ENCODE assay signal across 1 cellular context in the genomic region with DNA sequence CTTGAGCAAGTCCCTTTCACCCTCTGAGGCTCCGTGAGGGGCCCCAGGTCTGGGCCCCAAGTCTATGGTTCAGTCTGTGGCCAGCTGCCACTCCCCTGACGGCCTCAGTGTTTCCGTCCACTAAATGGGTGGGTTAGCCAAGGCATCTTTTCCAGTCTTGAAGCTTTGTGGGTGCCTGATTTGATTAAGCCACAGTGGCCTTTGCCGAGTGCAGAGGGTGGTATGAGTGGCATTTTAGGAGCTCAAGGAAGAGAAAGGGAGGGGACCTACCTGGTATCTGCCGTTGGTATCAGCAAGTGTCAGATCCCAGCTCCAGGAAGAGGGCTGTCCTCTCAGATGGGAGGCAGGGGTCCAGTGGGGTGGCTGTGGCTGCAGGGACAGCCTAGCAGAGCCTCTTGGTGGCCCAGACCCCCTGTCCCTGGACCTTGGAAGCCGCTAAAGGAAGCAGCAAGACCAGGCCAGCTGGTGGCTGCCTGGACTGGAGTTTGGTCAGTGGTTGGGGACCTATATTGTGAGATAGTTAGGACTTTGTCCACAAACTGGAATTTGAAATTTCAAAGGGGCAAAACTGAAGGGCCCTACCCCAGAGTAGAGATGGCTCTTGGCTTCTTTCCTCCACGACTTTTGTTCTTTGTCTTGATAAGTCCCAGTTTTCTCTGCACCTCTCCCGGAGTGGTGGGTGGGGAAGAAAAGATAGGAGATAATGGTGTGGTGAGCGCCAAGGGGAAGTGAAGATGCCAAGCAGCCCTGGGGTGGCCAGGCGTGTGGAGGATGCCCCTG.
TF ChIP-seq lines count a peak whose summit lies in the region.

No MANE protein-coding gene starts in this region.

TF ChIP-seq in HepG2, 621 proteins besides CTCF, POLR2A, EP300 and RAD21 (continued from another document and continues in another):
- peak; percentile 25; the same call in 1 of the 2 replicates for TF ChIP-seq DNMT3B (CRISPR knock-in tag; conservative IDR thresholded peaks at IDR 0.05)
- TF ChIP-seq, protein P1, sequence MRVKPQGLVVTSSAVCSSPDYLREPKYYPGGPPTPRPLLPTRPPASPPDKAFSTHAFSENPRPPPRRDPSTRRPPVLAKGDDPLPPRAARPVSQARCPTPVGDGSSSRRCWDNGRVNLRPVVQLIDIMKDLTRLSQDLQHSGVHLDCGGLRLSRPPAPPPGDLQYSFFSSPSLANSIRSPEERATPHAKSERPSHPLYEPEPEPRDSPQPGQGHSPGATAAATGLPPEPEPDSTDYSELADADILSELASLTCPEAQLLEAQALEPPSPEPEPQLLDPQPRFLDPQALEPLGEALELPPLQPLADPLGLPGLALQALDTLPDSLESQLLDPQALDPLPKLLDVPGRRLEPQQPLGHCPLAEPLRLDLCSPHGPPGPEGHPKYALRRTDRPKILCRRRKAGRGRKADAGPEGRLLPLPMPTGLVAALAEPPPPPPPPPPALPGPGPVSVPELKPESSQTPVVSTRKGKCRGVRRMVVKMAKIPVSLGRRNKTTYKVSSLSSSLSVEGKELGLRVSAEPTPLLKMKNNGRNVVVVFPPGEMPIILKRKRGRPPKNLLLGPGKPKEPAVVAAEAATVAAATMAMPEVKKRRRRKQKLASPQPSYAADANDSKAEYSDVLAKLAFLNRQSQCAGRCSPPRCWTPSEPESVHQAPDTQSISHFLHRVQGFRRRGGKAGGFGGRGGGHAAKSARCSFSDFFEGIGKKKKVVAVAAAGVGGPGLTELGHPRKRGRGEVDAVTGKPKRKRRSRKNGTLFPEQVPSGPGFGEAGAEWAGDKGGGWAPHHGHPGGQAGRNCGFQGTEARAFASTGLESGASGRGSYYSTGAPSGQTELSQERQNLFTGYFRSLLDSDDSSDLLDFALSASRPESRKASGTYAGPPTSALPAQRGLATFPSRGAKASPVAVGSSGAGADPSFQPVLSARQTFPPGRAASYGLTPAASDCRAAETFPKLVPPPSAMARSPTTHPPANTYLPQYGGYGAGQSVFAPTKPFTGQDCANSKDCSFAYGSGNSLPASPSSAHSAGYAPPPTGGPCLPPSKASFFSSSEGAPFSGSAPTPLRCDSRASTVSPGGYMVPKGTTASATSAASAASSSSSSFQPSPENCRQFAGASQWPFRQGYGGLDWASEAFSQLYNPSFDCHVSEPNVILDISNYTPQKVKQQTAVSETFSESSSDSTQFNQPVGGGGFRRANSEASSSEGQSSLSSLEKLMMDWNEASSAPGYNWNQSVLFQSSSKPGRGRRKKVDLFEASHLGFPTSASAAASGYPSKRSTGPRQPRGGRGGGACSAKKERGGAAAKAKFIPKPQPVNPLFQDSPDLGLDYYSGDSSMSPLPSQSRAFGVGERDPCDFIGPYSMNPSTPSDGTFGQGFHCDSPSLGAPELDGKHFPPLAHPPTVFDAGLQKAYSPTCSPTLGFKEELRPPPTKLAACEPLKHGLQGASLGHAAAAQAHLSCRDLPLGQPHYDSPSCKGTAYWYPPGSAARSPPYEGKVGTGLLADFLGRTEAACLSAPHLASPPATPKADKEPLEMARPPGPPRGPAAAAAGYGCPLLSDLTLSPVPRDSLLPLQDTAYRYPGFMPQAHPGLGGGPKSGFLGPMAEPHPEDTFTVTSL (CRISPR knock-in tag; IDR thresholded peaks at IDR 0.05; ENCODE audit: borderline replicate concordance) = no peak; the same call in 1 of the 2 replicates
- no peak for TF ChIP-seq ZNF451 (CRISPR knock-in tag; IDR thresholded peaks at IDR 0.05)
- no peak for TF ChIP-seq ZNF652 (CRISPR knock-in tag; IDR thresholded peaks at IDR 0.05; ENCODE audit: borderline replicate concordance, low read depth)
- no peak for TF ChIP-seq ZNF335 (CRISPR knock-in tag; IDR thresholded peaks at IDR 0.05)
- TF ChIP-seq IRX3 (CRISPR knock-in tag; IDR thresholded peaks at IDR 0.05; ENCODE audit: borderline replicate concordance, low read depth) = no peak
- TF ChIP-seq ZNF607 (CRISPR knock-in tag; IDR thresholded peaks at IDR 0.05; ENCODE audit: borderline replicate concordance) = no peak
- TF ChIP-seq ZNF770 (CRISPR knock-in tag; IDR thresholded peaks at IDR 0.05) = no peak
- peak; percentile 58; the same call in 1 of the 2 replicates for TF ChIP-seq ATF7-NPFF (CRISPR knock-in tag; IDR thresholded peaks at IDR 0.05; ENCODE audit: low read depth)
- no peak; the same call in 1 of the 2 replicates for TF ChIP-seq NFE2L1 (CRISPR knock-in tag; IDR thresholded peaks at IDR 0.05; ENCODE audit: borderline replicate concordance)
- TF ChIP-seq KLF15 (CRISPR knock-in tag; IDR thresholded peaks at IDR 0.05; ENCODE audit: borderline replicate concordance) = no peak
- no peak for TF ChIP-seq ZZZ3 (CRISPR knock-in tag; IDR thresholded peaks at IDR 0.05; ENCODE audit: borderline replicate concordance)
- TF ChIP-seq, protein P2, sequence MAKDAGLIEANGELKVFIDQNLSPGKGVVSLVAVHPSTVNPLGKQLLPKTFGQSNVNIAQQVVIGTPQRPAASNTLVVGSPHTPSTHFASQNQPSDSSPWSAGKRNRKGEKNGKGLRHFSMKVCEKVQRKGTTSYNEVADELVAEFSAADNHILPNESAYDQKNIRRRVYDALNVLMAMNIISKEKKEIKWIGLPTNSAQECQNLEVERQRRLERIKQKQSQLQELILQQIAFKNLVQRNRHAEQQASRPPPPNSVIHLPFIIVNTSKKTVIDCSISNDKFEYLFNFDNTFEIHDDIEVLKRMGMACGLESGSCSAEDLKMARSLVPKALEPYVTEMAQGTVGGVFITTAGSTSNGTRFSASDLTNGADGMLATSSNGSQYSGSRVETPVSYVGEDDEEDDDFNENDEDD (CRISPR knock-in tag; IDR thresholded peaks at IDR 0.05; ENCODE audit: borderline replicate concordance) = no peak
- no peak for TF ChIP-seq KLF6 (CRISPR knock-in tag; IDR thresholded peaks at IDR 0.05)
- no peak for TF ChIP-seq GABPA (IDR thresholded peaks at IDR 0.05; ENCODE audit: low read depth, low read length)
- TF ChIP-seq GABPA (CRISPR knock-in tag; IDR thresholded peaks at IDR 0.05; ENCODE audit: low read depth) = no peak
- TF ChIP-seq ATF1 (CRISPR knock-in tag; IDR thresholded peaks at IDR 0.05) = no peak
- TF ChIP-seq AKNA (CRISPR knock-in tag; IDR thresholded peaks at IDR 0.05; ENCODE audit: borderline replicate concordance) = no peak
- no peak; the same call in 1 of the 2 replicates for TF ChIP-seq TRIM24 (CRISPR knock-in tag; IDR thresholded peaks at IDR 0.05)
- TF ChIP-seq NBN (conservative IDR thresholded peaks at IDR 0.05) = no peak
- TF ChIP-seq ZFP36L2 (CRISPR knock-in tag; IDR thresholded peaks at IDR 0.05) = 0 out of 2 replicates have a peak, but pooled peaks have one; percentile 34
- peak; percentile 89; the same call in 1 of the 2 replicates for TF ChIP-seq ZNF430 (CRISPR knock-in tag; IDR thresholded peaks at IDR 0.05)
- no peak for TF ChIP-seq ZNF33B (CRISPR knock-in tag; IDR thresholded peaks at IDR 0.05)
- TF ChIP-seq TRAFD1 (CRISPR knock-in tag; IDR thresholded peaks at IDR 0.05; ENCODE audit: borderline replicate concordance) = no peak
- no peak for TF ChIP-seq TSC22D2 (CRISPR knock-in tag; IDR thresholded peaks at IDR 0.05; ENCODE audit: borderline replicate concordance)
- no peak for TF ChIP-seq FOXP1 (IDR thresholded peaks at IDR 0.05)
- TF ChIP-seq FOXP1 (CRISPR knock-in tag; IDR thresholded peaks at IDR 0.05) = no peak
- TF ChIP-seq PCBP1 (IDR thresholded peaks at IDR 0.05; ENCODE audit: borderline replicate concordance, low read depth, low read length) = no peak
- TF ChIP-seq ZNF224 (CRISPR knock-in tag; IDR thresholded peaks at IDR 0.05) = no peak
- no peak for TF ChIP-seq ZFY (CRISPR knock-in tag; IDR thresholded peaks at IDR 0.05)
- no peak for TF ChIP-seq THAP7 (CRISPR knock-in tag; IDR thresholded peaks at IDR 0.05)
- TF ChIP-seq ZNF12 (CRISPR knock-in tag; IDR thresholded peaks at IDR 0.05) = no peak
- no peak for TF ChIP-seq ZFP90 (CRISPR knock-in tag; IDR thresholded peaks at IDR 0.05; ENCODE audit: borderline replicate concordance)
- no peak for TF ChIP-seq SCMH1 (CRISPR knock-in tag; IDR thresholded peaks at IDR 0.05; ENCODE audit: borderline replicate concordance)
- no peak for TF ChIP-seq SP2 (CRISPR knock-in tag; IDR thresholded peaks at IDR 0.05)
- no peak for TF ChIP-seq ZNF547 (CRISPR knock-in tag; IDR thresholded peaks at IDR 0.05)
- 0 out of 2 replicates have a peak, but pooled peaks have one; percentile 22 for TF ChIP-seq ZKSCAN1 (IDR thresholded peaks at IDR 0.05; ENCODE audit: low read length)
- no peak for TF ChIP-seq ZNF589 (CRISPR knock-in tag; conservative IDR thresholded peaks at IDR 0.05)
- TF ChIP-seq ZNF678 (CRISPR knock-in tag; IDR thresholded peaks at IDR 0.05) = no peak
- TF ChIP-seq ELF3 (CRISPR knock-in tag; IDR thresholded peaks at IDR 0.05) = no peak; the same call in 1 of the 2 replicates
- no peak; the same call in 1 of the 2 replicates for TF ChIP-seq ZNF274 (CRISPR knock-in tag; IDR thresholded peaks at IDR 0.05)
- no peak for TF ChIP-seq ZNF570 (CRISPR knock-in tag; IDR thresholded peaks at IDR 0.05; ENCODE audit: borderline replicate concordance)
- TF ChIP-seq HHEX (CRISPR knock-in tag; IDR thresholded peaks at IDR 0.05) = no peak
- TF ChIP-seq ZSCAN29 (CRISPR knock-in tag; conservative IDR thresholded peaks at IDR 0.05) = no peak; the same call in 1 of the 2 replicates
